ENCODE assay signal across 28 cellular contexts in genomic region chr2:19644763-19645162, GRCh38.
"Had no signal": no experiment of that assay in that cellular context is flagged by ENCODE, and none has a peak within 500 bp of the region (broad histone marks: within the 10 kb centered on the region; RNA-seq: fewer than 3 reads in every experiment).

No MANE protein-coding gene starts in this region.

- H3K4me1 ChIP-seq: adrenal gland, ascending aorta, body of pancreas, breast epithelium had no signal

- H3K4me3 ChIP-seq: adrenal gland, ascending aorta, body of pancreas, breast epithelium, cardiac muscle cell had no signal

- H3K36me3 ChIP-seq: adrenal gland, ascending aorta, brain microvascular endothelial cell, breast epithelium, cardiac muscle cell had no signal

- H3K27ac ChIP-seq: adrenal gland, ascending aorta, body of pancreas, brain microvascular endothelial cell, breast epithelium, cardiac muscle cell had no signal

- H3K9me3 ChIP-seq: adrenal gland, body of pancreas, breast epithelium had no signal

- DNase-seq: activated effector memory CD4-positive, alpha-beta T cell treated with anti-CD3 and anti-CD28 coated beads, Interleukin-2, amount 50 U/mL, for 16 hours; activated effector memory CD4-positive, alpha-beta T cell treated with Interleukin-2 at 50 U/mL for 16 hours; activated gamma-delta T cell; activated gamma-delta T cell treated with Interleukin-2 at 50 U/mL for 16 hours; activated naive CD4-positive, alpha-beta T cell; activated naive CD4-positive, alpha-beta T cell treated with anti-CD3 and anti-CD28 coated beads for 36 hours; activated naive CD4-positive, alpha-beta T cell treated with anti-CD3 and anti-CD28 coated beads, Interleukin-2, amount 10 ng/mL, durations not matched to agents 7 days and 5 days; activated naive CD4-positive, alpha-beta T cell treated with anti-CD3 and anti-CD28 coated beads, Interleukin-2, amount 50 U/mL, for 16 hours; activated naive CD8-positive, alpha-beta T cell treated with anti-CD3 and anti-CD28 coated beads for 36 hours; activated naive CD8-positive, alpha-beta T cell treated with anti-CD3 and anti-CD28 coated beads, Interleukin-2, amount 10 ng/mL, durations not matched to agents 7 days and 5 days; activated naive CD8-positive, alpha-beta T cell treated with anti-CD3 and anti-CD28 coated beads, Interleukin-2, amount 50 U/mL, for 24 hours; activated T-cell treated with anti-CD3 and anti-CD28 coated beads, Interleukin-2, amount 50 U/mL, for 24 hours; activated T-cell treated with anti-CD3 and anti-CD28 coated beads, Interleukin-2, amount 50 U/mL, for 4 hours; activated T-cell treated with anti-CD3 and anti-CD28 coated beads, Interleukin-2, amount 50 U/mL, for 48 hours; activated T-cell treated with anti-CD3 and anti-CD28 coated beads, Interleukin-2, amount 50 U/mL, for 72 hours; adrenal gland; amniotic stem cell; amygdala; anterior cingulate cortex; aorta; body of pancreas; brain microvascular endothelial cell; caudate nucleus; central memory CD4-positive, alpha-beta T cell; cerebellar nuclear complex had no signal

- H3K27me3 ChIP-seq: adrenal gland, ascending aorta, body of pancreas, brain microvascular endothelial cell, breast epithelium, cardiac muscle cell had no signal
